ENCODE assay signal across 1 cellular context in genomic region chr17:76672270-76672851, GRCh38.
TF ChIP-seq lines count a peak whose summit lies in the region.

No MANE protein-coding gene starts in this region.

TF ChIP-seq in HepG2, 621 proteins besides CTCF, POLR2A, EP300 and RAD21 (continued from another document):
- TF ChIP-seq PATZ1 (CRISPR knock-in tag; IDR thresholded peaks at IDR 0.05) (0 out of 2 replicates have a peak, but pooled peaks have one; percentile 21), NKX3-1 (CRISPR knock-in tag; IDR thresholded peaks at IDR 0.05) (no peak), SAFB2 (CRISPR knock-in tag; IDR thresholded peaks at IDR 0.05; ENCODE audit: borderline replicate concordance, low read depth) (peak; percentile 51; the same call in 1 of the 2 replicates), BCLAF1 (IDR thresholded peaks at IDR 0.05) (no peak), TFAP4 (IDR thresholded peaks at IDR 0.05; ENCODE audit: borderline replicate concordance, low read depth) (peak; percentile 89), ARID5B (CRISPR knock-in tag; IDR thresholded peaks at IDR 0.05) (peak; percentile 59; the same call in 1 of the 2 replicates), NBN (conservative IDR thresholded peaks at IDR 0.05) (no peak), NR2F6 (IDR thresholded peaks at IDR 0.05) (no peak; the same call in 1 of the 2 replicates), NR2F6 (CRISPR knock-in tag; IDR thresholded peaks at IDR 0.05) (peak; percentile 37; the same call in 1 of the 2 replicates), CBFB (CRISPR knock-in tag; IDR thresholded peaks at IDR 0.05) (no peak), ZNF362 (CRISPR knock-in tag; IDR thresholded peaks at IDR 0.05; ENCODE audit: borderline replicate concordance) (no peak), ZNF850 (CRISPR knock-in tag; conservative IDR thresholded peaks at IDR 0.05) (no peak), GLI4 (CRISPR knock-in tag; IDR thresholded peaks at IDR 0.05; ENCODE audit: borderline replicate concordance) (no peak), SALL2 (CRISPR knock-in tag; IDR thresholded peaks at IDR 0.05) (0 out of 2 replicates have a peak, but pooled peaks have one; percentile 16), ZNF609 (CRISPR knock-in tag; IDR thresholded peaks at IDR 0.05; ENCODE audit: borderline replicate concordance) (peak; percentile 50; the same call in 1 of the 2 replicates), REST (IDR thresholded peaks at IDR 0.05; ENCODE audit: borderline replicate concordance in 1 of 2, low read depth in 1 of 2, low read length in 2 of 2) (no peak), TERF1 (CRISPR knock-in tag; IDR thresholded peaks at IDR 0.05) (no peak), ZSCAN12 (CRISPR knock-in tag; IDR thresholded peaks at IDR 0.05) (0 out of 2 replicates have a peak, but pooled peaks have one; percentile 12), ERF (CRISPR knock-in tag; IDR thresholded peaks at IDR 0.05) (0 out of 2 replicates have a peak, but pooled peaks have one; percentile 14), RXRB (CRISPR knock-in tag; IDR thresholded peaks at IDR 0.05; ENCODE audit: borderline replicate concordance) (peak; percentile 81), ZNF563 (CRISPR knock-in tag; IDR thresholded peaks at IDR 0.05) (no peak), SP140L (CRISPR knock-in tag; IDR thresholded peaks at IDR 0.05; ENCODE audit: borderline replicate concordance) (peak; percentile 57; the same call in 1 of the 2 replicates), CBX1 (IDR thresholded peaks at IDR 0.05; ENCODE audit: low read depth) (no peak), MEIS1 (CRISPR knock-in tag; IDR thresholded peaks at IDR 0.05; ENCODE audit: borderline replicate concordance) (0 out of 2 replicates have a peak, but pooled peaks have one; percentile 52), ARID3A (IDR thresholded peaks at IDR 0.05; ENCODE audit: low read depth, low read length) (no peak), DMAP1 (CRISPR knock-in tag; IDR thresholded peaks at IDR 0.05) (no peak), ZNF225 (CRISPR knock-in tag; IDR thresholded peaks at IDR 0.05) (no peak), NFKBIZ (CRISPR knock-in tag; IDR thresholded peaks at IDR 0.05) (no peak), LBX2 (CRISPR knock-in tag; IDR thresholded peaks at IDR 0.05; ENCODE audit: borderline replicate concordance) (no peak), ZNF530 (CRISPR knock-in tag; IDR thresholded peaks at IDR 0.05; ENCODE audit: low read depth) (no peak), NAIF1 (CRISPR knock-in tag; IDR thresholded peaks at IDR 0.05; ENCODE audit: borderline replicate concordance) (peak; percentile 63), IRF2 (CRISPR knock-in tag; IDR thresholded peaks at IDR 0.05) (peak; percentile 61)
